1 cellular context compared by ENCODE assay signal in the genomic region with DNA sequence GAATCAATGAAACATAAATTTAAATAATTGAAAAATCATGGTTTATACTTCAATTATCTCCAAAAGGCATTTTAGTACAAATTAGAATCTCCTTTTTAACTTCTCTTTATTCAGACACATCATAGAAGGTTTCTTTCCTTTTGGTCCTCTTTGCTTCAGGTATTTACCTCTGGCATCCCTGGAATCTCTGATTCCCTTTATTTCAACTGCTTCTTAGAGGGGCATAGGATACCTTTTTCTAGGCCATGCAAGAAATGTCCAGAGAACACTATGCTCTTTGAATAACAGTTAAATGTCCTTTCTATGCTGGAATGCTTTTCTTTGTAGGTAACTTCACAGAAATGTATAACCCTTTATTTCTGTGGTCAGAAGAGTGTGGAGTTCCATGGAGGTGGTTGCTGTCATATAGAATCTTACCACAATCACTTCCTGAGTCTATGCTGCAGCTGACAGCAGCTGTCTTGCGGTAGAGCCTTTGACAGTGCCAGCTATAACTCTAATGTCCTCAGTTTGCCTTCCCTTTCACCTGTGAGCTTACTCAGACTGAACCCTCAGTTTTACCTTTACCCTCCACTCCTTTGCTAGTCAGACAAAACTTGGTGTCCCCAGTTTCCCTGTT.
A peak's percentile ranks its signal among the peaks of the same experiment; 100 is the strongest.
TF ChIP-seq lines count a peak whose summit lies in the region.

No MANE protein-coding gene starts in this region.

TF ChIP-seq in GM12878, 131 proteins besides CTCF, POLR2A, EP300 and RAD21 (continued from another document and continues in another):
- TF ChIP-seq, protein P1, sequence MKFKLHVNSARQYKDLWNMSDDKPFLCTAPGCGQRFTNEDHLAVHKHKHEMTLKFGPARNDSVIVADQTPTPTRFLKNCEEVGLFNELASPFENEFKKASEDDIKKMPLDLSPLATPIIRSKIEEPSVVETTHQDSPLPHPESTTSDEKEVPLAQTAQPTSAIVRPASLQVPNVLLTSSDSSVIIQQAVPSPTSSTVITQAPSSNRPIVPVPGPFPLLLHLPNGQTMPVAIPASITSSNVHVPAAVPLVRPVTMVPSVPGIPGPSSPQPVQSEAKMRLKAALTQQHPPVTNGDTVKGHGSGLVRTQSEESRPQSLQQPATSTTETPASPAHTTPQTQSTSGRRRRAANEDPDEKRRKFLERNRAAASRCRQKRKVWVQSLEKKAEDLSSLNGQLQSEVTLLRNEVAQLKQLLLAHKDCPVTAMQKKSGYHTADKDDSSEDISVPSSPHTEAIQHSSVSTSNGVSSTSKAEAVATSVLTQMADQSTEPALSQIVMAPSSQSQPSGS (IDR thresholded peaks at IDR 0.05; ENCODE audit: low read length) = 0 out of 2 replicates have a peak, but pooled peaks have one; percentile 23
- TF ChIP-seq, protein P2, sequence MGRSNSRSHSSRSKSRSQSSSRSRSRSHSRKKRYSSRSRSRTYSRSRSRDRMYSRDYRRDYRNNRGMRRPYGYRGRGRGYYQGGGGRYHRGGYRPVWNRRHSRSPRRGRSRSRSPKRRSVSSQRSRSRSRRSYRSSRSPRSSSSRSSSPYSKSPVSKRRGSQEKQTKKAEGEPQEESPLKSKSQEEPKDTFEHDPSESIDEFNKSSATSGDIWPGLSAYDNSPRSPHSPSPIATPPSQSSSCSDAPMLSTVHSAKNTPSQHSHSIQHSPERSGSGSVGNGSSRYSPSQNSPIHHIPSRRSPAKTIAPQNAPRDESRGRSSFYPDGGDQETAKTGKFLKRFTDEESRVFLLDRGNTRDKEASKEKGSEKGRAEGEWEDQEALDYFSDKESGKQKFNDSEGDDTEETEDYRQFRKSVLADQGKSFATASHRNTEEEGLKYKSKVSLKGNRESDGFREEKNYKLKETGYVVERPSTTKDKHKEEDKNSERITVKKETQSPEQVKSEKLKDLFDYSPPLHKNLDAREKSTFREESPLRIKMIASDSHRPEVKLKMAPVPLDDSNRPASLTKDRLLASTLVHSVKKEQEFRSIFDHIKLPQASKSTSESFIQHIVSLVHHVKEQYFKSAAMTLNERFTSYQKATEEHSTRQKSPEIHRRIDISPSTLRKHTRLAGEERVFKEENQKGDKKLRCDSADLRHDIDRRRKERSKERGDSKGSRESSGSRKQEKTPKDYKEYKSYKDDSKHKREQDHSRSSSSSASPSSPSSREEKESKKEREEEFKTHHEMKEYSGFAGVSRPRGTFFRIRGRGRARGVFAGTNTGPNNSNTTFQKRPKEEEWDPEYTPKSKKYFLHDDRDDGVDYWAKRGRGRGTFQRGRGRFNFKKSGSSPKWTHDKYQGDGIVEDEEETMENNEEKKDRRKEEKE (IDR thresholded peaks at IDR 0.05) = no peak
- no peak for TF ChIP-seq POU2F2 (IDR thresholded peaks at IDR 0.05; ENCODE audit: borderline replicate concordance, low read depth, low read length)
- TF ChIP-seq WRNIP1 (IDR thresholded peaks at IDR 0.05; ENCODE audit: borderline replicate concordance, low read depth, low read length) = no peak
- no peak for TF ChIP-seq MEF2B (IDR thresholded peaks at IDR 0.05; ENCODE audit: partially characterized antibody, poor library complexity, severe bottlenecking)
- 0 out of 2 replicates have a peak, but pooled peaks have one; percentile 31 for TF ChIP-seq CREB1 (IDR thresholded peaks at IDR 0.05; ENCODE audit: low read depth)
- TF ChIP-seq, protein P3, sequence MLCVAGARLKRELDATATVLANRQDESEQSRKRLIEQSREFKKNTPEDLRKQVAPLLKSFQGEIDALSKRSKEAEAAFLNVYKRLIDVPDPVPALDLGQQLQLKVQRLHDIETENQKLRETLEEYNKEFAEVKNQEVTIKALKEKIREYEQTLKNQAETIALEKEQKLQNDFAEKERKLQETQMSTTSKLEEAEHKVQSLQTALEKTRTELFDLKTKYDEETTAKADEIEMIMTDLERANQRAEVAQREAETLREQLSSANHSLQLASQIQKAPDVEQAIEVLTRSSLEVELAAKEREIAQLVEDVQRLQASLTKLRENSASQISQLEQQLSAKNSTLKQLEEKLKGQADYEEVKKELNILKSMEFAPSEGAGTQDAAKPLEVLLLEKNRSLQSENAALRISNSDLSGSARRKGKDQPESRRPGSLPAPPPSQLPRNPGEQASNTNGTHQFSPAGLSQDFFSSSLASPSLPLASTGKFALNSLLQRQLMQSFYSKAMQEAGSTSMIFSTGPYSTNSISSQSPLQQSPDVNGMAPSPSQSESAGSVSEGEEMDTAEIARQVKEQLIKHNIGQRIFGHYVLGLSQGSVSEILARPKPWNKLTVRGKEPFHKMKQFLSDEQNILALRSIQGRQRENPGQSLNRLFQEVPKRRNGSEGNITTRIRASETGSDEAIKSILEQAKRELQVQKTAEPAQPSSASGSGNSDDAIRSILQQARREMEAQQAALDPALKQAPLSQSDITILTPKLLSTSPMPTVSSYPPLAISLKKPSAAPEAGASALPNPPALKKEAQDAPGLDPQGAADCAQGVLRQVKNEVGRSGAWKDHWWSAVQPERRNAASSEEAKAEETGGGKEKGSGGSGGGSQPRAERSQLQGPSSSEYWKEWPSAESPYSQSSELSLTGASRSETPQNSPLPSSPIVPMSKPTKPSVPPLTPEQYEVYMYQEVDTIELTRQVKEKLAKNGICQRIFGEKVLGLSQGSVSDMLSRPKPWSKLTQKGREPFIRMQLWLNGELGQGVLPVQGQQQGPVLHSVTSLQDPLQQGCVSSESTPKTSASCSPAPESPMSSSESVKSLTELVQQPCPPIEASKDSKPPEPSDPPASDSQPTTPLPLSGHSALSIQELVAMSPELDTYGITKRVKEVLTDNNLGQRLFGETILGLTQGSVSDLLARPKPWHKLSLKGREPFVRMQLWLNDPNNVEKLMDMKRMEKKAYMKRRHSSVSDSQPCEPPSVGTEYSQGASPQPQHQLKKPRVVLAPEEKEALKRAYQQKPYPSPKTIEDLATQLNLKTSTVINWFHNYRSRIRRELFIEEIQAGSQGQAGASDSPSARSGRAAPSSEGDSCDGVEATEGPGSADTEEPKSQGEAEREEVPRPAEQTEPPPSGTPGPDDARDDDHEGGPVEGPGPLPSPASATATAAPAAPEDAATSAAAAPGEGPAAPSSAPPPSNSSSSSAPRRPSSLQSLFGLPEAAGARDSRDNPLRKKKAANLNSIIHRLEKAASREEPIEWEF (IDR thresholded peaks at IDR 0.05; ENCODE audit: insufficient replicate concordance, low read depth, low read length) = no peak
- no peak for TF ChIP-seq ZNF384 (IDR thresholded peaks at IDR 0.05; ENCODE audit: borderline replicate concordance, low read depth, low read length)
- TF ChIP-seq, protein P4, sequence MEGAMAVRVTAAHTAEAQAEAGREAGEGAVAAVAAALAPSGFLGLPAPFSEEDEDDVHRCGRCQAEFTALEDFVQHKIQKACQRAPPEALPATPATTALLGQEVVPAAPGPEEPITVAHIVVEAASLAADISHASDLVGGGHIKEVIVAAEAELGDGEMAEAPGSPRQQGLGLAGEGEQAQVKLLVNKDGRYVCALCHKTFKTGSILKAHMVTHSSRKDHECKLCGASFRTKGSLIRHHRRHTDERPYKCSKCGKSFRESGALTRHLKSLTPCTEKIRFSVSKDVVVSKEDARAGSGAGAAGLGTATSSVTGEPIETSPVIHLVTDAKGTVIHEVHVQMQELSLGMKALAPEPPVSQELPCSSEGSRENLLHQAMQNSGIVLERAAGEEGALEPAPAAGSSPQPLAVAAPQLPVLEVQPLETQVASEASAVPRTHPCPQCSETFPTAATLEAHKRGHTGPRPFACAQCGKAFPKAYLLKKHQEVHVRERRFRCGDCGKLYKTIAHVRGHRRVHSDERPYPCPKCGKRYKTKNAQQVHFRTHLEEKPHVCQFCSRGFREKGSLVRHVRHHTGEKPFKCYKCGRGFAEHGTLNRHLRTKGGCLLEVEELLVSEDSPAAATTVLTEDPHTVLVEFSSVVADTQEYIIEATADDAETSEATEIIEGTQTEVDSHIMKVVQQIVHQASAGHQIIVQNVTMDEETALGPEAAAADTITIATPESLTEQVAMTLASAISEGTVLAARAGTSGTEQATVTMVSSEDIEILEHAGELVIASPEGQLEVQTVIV (IDR thresholded peaks at IDR 0.05; ENCODE audit: borderline replicate concordance, partially characterized antibody) = no peak
- TF ChIP-seq IKZF1 (conservative IDR thresholded peaks at IDR 0.05) = peak; percentile 82
- TF ChIP-seq RUNX3 (IDR thresholded peaks at IDR 0.05; ENCODE audit: low read length) = peak; percentile 99
- no peak for TF ChIP-seq RCOR1 (conservative IDR thresholded peaks at IDR 0.05; ENCODE audit: low read depth, low read length)
- no peak for TF ChIP-seq CHD1 (IDR thresholded peaks at IDR 0.05; ENCODE audit: low read depth, low read length)
- TF ChIP-seq, protein P5, sequence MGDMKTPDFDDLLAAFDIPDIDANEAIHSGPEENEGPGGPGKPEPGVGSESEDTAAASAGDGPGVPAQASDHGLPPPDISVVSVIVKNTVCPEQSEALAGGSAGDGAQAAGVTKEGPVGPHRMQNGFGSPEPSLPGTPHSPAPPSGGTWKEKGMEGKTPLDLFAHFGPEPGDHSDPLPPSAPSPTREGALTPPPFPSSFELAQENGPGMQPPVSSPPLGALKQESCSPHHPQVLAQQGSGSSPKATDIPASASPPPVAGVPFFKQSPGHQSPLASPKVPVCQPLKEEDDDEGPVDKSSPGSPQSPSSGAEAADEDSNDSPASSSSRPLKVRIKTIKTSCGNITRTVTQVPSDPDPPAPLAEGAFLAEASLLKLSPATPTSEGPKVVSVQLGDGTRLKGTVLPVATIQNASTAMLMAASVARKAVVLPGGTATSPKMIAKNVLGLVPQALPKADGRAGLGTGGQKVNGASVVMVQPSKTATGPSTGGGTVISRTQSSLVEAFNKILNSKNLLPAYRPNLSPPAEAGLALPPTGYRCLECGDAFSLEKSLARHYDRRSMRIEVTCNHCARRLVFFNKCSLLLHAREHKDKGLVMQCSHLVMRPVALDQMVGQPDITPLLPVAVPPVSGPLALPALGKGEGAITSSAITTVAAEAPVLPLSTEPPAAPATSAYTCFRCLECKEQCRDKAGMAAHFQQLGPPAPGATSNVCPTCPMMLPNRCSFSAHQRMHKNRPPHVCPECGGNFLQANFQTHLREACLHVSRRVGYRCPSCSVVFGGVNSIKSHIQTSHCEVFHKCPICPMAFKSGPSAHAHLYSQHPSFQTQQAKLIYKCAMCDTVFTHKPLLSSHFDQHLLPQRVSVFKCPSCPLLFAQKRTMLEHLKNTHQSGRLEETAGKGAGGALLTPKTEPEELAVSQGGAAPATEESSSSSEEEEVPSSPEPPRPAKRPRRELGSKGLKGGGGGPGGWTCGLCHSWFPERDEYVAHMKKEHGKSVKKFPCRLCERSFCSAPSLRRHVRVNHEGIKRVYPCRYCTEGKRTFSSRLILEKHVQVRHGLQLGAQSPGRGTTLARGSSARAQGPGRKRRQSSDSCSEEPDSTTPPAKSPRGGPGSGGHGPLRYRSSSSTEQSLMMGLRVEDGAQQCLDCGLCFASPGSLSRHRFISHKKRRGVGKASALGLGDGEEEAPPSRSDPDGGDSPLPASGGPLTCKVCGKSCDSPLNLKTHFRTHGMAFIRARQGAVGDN (IDR thresholded peaks at IDR 0.05) = no peak
- no peak for TF ChIP-seq CHD4 (IDR thresholded peaks at IDR 0.05)
- no peak for TF ChIP-seq TBL1XR1 (IDR thresholded peaks at IDR 0.05; ENCODE audit: low read depth, low read length)
- peak; percentile 76 for TF ChIP-seq CBFB (IDR thresholded peaks at IDR 0.05; ENCODE audit: low read depth)
- no peak; the same call in 1 of the 2 replicates for TF ChIP-seq SMC3 (IDR thresholded peaks at IDR 0.05; ENCODE audit: borderline replicate concordance, low read length)
- TF ChIP-seq NFYA (IDR thresholded peaks at IDR 0.05; ENCODE audit: borderline replicate concordance, low read depth, low read length) = no peak
- no peak for TF ChIP-seq GATAD2B (conservative IDR thresholded peaks at IDR 0.05; ENCODE audit: low read depth)
- TF ChIP-seq YY1 (IDR thresholded peaks at IDR 0.05; ENCODE audit: low read depth, low read length) = no peak
- no peak for TF ChIP-seq SUPT20H (IDR thresholded peaks at IDR 0.05; ENCODE audit: borderline replicate concordance, control insufficient read depth, low read depth, low read length)
- no peak; the same call in 1 of the 2 replicates for TF ChIP-seq GABPA (IDR thresholded peaks at IDR 0.05; ENCODE audit: low read depth)
- no peak for TF ChIP-seq PAX8 (IDR thresholded peaks at IDR 0.05)
- TF ChIP-seq, protein P6, sequence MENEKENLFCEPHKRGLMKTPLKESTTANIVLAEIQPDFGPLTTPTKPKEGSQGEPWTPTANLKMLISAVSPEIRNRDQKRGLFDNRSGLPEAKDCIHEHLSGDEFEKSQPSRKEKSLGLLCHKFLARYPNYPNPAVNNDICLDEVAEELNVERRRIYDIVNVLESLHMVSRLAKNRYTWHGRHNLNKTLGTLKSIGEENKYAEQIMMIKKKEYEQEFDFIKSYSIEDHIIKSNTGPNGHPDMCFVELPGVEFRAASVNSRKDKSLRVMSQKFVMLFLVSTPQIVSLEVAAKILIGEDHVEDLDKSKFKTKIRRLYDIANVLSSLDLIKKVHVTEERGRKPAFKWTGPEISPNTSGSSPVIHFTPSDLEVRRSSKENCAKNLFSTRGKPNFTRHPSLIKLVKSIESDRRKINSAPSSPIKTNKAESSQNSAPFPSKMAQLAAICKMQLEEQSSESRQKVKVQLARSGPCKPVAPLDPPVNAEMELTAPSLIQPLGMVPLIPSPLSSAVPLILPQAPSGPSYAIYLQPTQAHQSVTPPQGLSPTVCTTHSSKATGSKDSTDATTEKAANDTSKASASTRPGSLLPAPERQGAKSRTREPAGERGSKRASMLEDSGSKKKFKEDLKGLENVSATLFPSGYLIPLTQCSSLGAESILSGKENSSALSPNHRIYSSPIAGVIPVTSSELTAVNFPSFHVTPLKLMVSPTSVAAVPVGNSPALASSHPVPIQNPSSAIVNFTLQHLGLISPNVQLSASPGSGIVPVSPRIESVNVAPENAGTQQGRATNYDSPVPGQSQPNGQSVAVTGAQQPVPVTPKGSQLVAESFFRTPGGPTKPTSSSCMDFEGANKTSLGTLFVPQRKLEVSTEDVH (IDR thresholded peaks at IDR 0.05; ENCODE audit: low read depth, partially characterized antibody) = no peak
- no peak for TF ChIP-seq BRCA1 (IDR thresholded peaks at IDR 0.05; ENCODE audit: low read depth, low read length)
- TF ChIP-seq SREBF1 (IDR thresholded peaks at IDR 0.05; ENCODE audit: low read length) = no peak
- no peak for TF ChIP-seq MXI1 (IDR thresholded peaks at IDR 0.05; ENCODE audit: low read depth, low read length)
- no peak for TF ChIP-seq ESRRA (IDR thresholded peaks at IDR 0.05; ENCODE audit: low read length)
- TF ChIP-seq BMI1 (IDR thresholded peaks at IDR 0.05; ENCODE audit: borderline replicate concordance) = no peak
